In genomic region chr13:37769078-37769477, GRCh38 we compare ENCODE assay signal across 18 cellular contexts.
DNase-seq lines count a peak whose midpoint lies in the region; ATAC-seq and TF ChIP-seq lines count a peak whose summit lies in the region.
"Had no signal": no experiment of that assay in that cellular context is flagged by ENCODE, and none has a peak within 500 bp of the region (broad histone marks: within the 10 kb centered on the region; RNA-seq: fewer than 3 reads in every experiment).

No MANE protein-coding gene starts in this region.

- H4K20me1 ChIP-seq in SK-N-SH (ENCODE audit: insufficient read depth) (no peaks in the 10 kb centered on the region), OCI-LY3 (ENCODE audit: insufficient read depth, low read length) (no peaks in the 10 kb centered on the region), smooth muscle cell (ENCODE audit: low read depth) (no peaks in the 10 kb centered on the region)

- no peaks in the 10 kb centered on the region for H3K9me3 ChIP-seq in SK-N-SH
- no peaks in the 10 kb centered on the region for H3K9me3 ChIP-seq in OCI-LY3 (ENCODE audit: insufficient read depth, low read length)
- no peaks in the 10 kb centered on the region for H3K9me3 ChIP-seq in endodermal cell (ENCODE audit: control insufficient read depth, low read length)
- H3K9me3 ChIP-seq in smooth muscle cell (replicated peaks; ENCODE audit: low read depth), result no peaks in the 10 kb centered on the region
- H3K9me3 ChIP-seq: prostate gland, uterus had no signal

- peaks cover 15% of the 10 kb centered on the region for H3K4me1 Mint-ChIP-seq in endodermal cell
- H3K4me1 Mint-ChIP-seq: activated CD4-positive, alpha-beta T cell treated with anti-CD3 and anti-CD28 coated beads, Interleukin-2, amount 10 ng/mL, durations not matched to agents 24 days and 14 days; T-helper 17 cell had no signal

- H3K36me3 ChIP-seq in SK-N-SH (replicated peaks in 1 of 2; ENCODE audit: control insufficient read depth in 1 of 2, insufficient read depth in 2 of 2, low read length in 1 of 2), result no peaks in the 10 kb centered on the region
- H3K36me3 ChIP-seq in OCI-LY3 (replicated peaks; ENCODE audit: low read depth, low read length), result no peaks in the 10 kb centered on the region
- H3K36me3 ChIP-seq in endodermal cell (ENCODE audit: control insufficient read depth, insufficient read depth, low read length), result no peaks in the 10 kb centered on the region
- H3K36me3 ChIP-seq in smooth muscle cell (ENCODE audit: low read depth), result no peaks in the 10 kb centered on the region
- H3K36me3 ChIP-seq: prostate gland, uterus had no signal

- TF ChIP-seq RAD21 in SK-N-SH (IDR thresholded peaks at IDR 0.05; ENCODE audit: low read length), result peak; percentile 39; the same call in 1 of the 2 replicates

- no peak overlapping the region for H3K27ac Mint-ChIP-seq in endodermal cell
- H3K27ac Mint-ChIP-seq: activated CD4-positive, alpha-beta T cell treated with anti-CD3 and anti-CD28 coated beads, Interleukin-2, amount 10 ng/mL, durations not matched to agents 24 days and 14 days; activated T-helper 2 cell treated with anti-CD3 and anti-CD28 coated beads, Interferon-gamma antibody, Interleukin-2, Interleukin-4, amounts not matched to agents 10 μg/mL and 5 μg/mL and 100 μg/mL, durations not matched to agents 14 hours and 24 hours and 36 hours; T-helper 17 cell had no signal

- TF ChIP-seq CTCF in SK-N-SH (IDR thresholded peaks at IDR 0.05), result peak; percentile 23
- TF ChIP-seq CTCF in OCI-LY3 (IDR thresholded peaks at IDR 0.05; ENCODE audit: low read depth, low read length), result peak; percentile 42
- TF ChIP-seq CTCF in endodermal cell (conservative IDR thresholded peaks at IDR 0.05), result peak; percentile 60
- peak; percentile 25 for TF ChIP-seq CTCF in smooth muscle cell (IDR thresholded peaks at IDR 0.05; ENCODE audit: borderline replicate concordance, insufficient read depth, poor library complexity, severe bottlenecking)

- H2AFZ ChIP-seq in SK-N-SH (ENCODE audit: low read depth) (no peak overlapping the region), OCI-LY3 (ENCODE audit: low read depth, low read length) (no peak overlapping the region), smooth muscle cell (ENCODE audit: low read depth) (no peak overlapping the region)

- CTCF ChIA-PET in SK-N-SH (lab: Yijun Ruan, JAX), result interaction anchor here (1.0 to 1.8 kb wide), 2 partner anchors 277 to 813 kb away, joined by 3 to 5 read pairs; no protein-coding TSS in a partner anchor

- H3K27ac ChIP-seq in SK-N-SH (ENCODE audit: low read depth in 2 of 2, low read length in 1 of 2), result no peak overlapping the region
- no peak overlapping the region for H3K27ac ChIP-seq in OCI-LY3 (ENCODE audit: low read length)
- no peak overlapping the region for H3K27ac ChIP-seq in endodermal cell (ENCODE audit: low read depth, low read length)
- no peak overlapping the region for H3K27ac ChIP-seq in smooth muscle cell (ENCODE audit: low read depth)
- H3K27ac ChIP-seq: prostate gland, uterus had no signal

- TF ChIP-seq EP300 in SK-N-SH (IDR thresholded peaks at IDR 0.05; ENCODE audit: borderline replicate concordance in 1 of 2, low read depth in 1 of 2, low read length in 1 of 2), result no peak

- H3K9ac ChIP-seq in SK-N-SH (no peak overlapping the region), OCI-LY3 (ENCODE audit: low read length) (no peak overlapping the region), endodermal cell (ENCODE audit: extremely low read depth, low read length, poor library complexity, severe bottlenecking) (no peak overlapping the region), smooth muscle cell (ENCODE audit: low read depth) (no peak overlapping the region)

- H3K4me3 ChIP-seq in SK-N-SH (ENCODE audit: low read depth in 2 of 2, low read length in 1 of 2) (no peak overlapping the region), OCI-LY3 (ENCODE audit: low read length) (no peak overlapping the region), endodermal cell (ENCODE audit: low read length) (no peak overlapping the region), smooth muscle cell (no peak overlapping the region)
- H3K4me3 ChIP-seq: prostate gland, uterus had no signal

- no peaks in the 10 kb centered on the region for H3K36me3 Mint-ChIP-seq in endodermal cell (ENCODE audit: low read depth)

- no peaks in the 10 kb centered on the region for H3K27me3 Mint-ChIP-seq in endodermal cell (ENCODE audit: insufficient read depth)
- H3K27me3 Mint-ChIP-seq: activated CD4-positive, alpha-beta T cell treated with anti-CD3 and anti-CD28 coated beads, Interleukin-2, amount 10 ng/mL, durations not matched to agents 24 days and 14 days; T-helper 17 cell had no signal

- H3K79me2 ChIP-seq in SK-N-SH (ENCODE audit: insufficient read depth) (no peaks in the 10 kb centered on the region), OCI-LY3 (ENCODE audit: low read length) (no peaks in the 10 kb centered on the region), smooth muscle cell (ENCODE audit: low read depth) (no peaks in the 10 kb centered on the region)

- H3K4me3 Mint-ChIP-seq in endodermal cell, result no peak overlapping the region
- H3K4me3 Mint-ChIP-seq: activated CD4-positive, alpha-beta T cell treated with anti-CD3 and anti-CD28 coated beads, Interleukin-2, amount 10 ng/mL, durations not matched to agents 24 days and 14 days; T-helper 17 cell had no signal

- no peaks in the 10 kb centered on the region for H3K27me3 ChIP-seq in SK-N-SH (ENCODE audit: insufficient read depth)
- no peaks in the 10 kb centered on the region for H3K27me3 ChIP-seq in OCI-LY3 (ENCODE audit: low read depth, low read length)
- no peaks in the 10 kb centered on the region for H3K27me3 ChIP-seq in endodermal cell (ENCODE audit: control insufficient read depth, insufficient read depth, low read length, poor library complexity, severe bottlenecking)
- H3K27me3 ChIP-seq in smooth muscle cell (ENCODE audit: low read depth), result no peaks in the 10 kb centered on the region
- H3K27me3 ChIP-seq: uterus had no signal

- DNase-seq in SK-N-SH (no peak), endodermal cell (no peak), smooth muscle cell (lab: John Stamatoyannopoulos, UW; ENCODE audit: unreplicated experiment) (no peak), NCI-H187 treated with DMSO at 0.1 percent for 48 hours (lab: John Stamatoyannopoulos, UW) (no peak), mucosa of gallbladder (ENCODE audit: low spot score) (no peak), 8988T (no peak)
- DNase-seq: activated CD4-positive, alpha-beta T cell treated with anti-CD3 and anti-CD28 coated beads, Interleukin-2, amount 10 ng/mL, durations not matched to agents 24 days and 14 days; AML-193; EL; midbrain; NCI-H1930; stimulated activated CD4-positive, alpha-beta T cell treated with anti-CD3 and anti-CD28 coated beads, Interleukin-1b, Interleukin-23, amount 100 ng/mL, for 48 hours; T-helper 17 cell; uterus had no signal

- H3K4me2 ChIP-seq in SK-N-SH (no peak overlapping the region), OCI-LY3 (ENCODE audit: low read length) (0 out of 2 replicates have a peak overlapping the region, but pooled peaks have one; percentile 5), smooth muscle cell (no peak overlapping the region)

- H3K9me2 ChIP-seq in SK-N-SH, result no peaks in the 10 kb centered on the region

- no peaks in the 10 kb centered on the region for H3F3A ChIP-seq in SK-N-SH (replicated peaks; ENCODE audit: insufficient read depth)
- H3F3A ChIP-seq in smooth muscle cell (ENCODE audit: low read depth), result no peaks in the 10 kb centered on the region

- H3K4me1 ChIP-seq in SK-N-SH (ENCODE audit: control insufficient read depth in 1 of 2, insufficient read depth in 2 of 2, low read depth in 1 of 2, low read length in 1 of 2) (no peaks in the 10 kb centered on the region), OCI-LY3 (ENCODE audit: low read length) (peaks cover 5% of the 10 kb centered on the region), endodermal cell (ENCODE audit: control insufficient read depth, insufficient read depth, low read length) (no peaks in the 10 kb centered on the region), smooth muscle cell (ENCODE audit: low read depth) (no peaks in the 10 kb centered on the region)
- H3K4me1 ChIP-seq: prostate gland had no signal

- ATAC-seq in SK-N-SH treated with all-trans-retinoic acid at 6 μM for 48 hours, result no peak
- ATAC-seq: T-helper 17 cell had no signal

- POLR2A ChIA-PET in SK-N-SH (lab: Yijun Ruan, JAX), result no interaction called here

- H3K9me3 Mint-ChIP-seq in endodermal cell, result no peaks in the 10 kb centered on the region
- H3K9me3 Mint-ChIP-seq: activated CD4-positive, alpha-beta T cell treated with anti-CD3 and anti-CD28 coated beads, Interleukin-2, amount 10 ng/mL, durations not matched to agents 24 days and 14 days; activated T-helper 2 cell treated with anti-CD3 and anti-CD28 coated beads, Interferon-gamma antibody, Interleukin-2, Interleukin-4, amounts not matched to agents 10 μg/mL and 5 μg/mL and 100 μg/mL, durations not matched to agents 14 hours and 24 hours and 36 hours had no signal

- 6% methylated on average over 2 of the region's 2 CpGs for WGBS in SK-N-SH (ENCODE audit: low lambda C conversion rate)
- WGBS in endodermal cell (ENCODE audit: insufficient coverage in 1 of 2, insufficient read length in 1 of 2), 2 experiments, result 92% methylated on average over 2 of the region's 2 CpGs; no CpG with 5 or more reads in 1 of the 2 experiments
- 81% methylated on average over 2 of the region's 2 CpGs for WGBS in smooth muscle cell (ENCODE audit: low lambda C conversion rate)

TF ChIP-seq in SK-N-SH, 30 proteins besides CTCF, POLR2A, EP300 and RAD21 (continues in another document):
- TF ChIP-seq EZH2phosphoT487 (IDR thresholded peaks at IDR 0.05; ENCODE audit: borderline replicate concordance, low read depth) (no peak), MEF2A (IDR thresholded peaks at IDR 0.05; ENCODE audit: borderline replicate concordance, low read depth) (no peak), USF1 (IDR thresholded peaks at IDR 0.05; ENCODE audit: borderline replicate concordance, low read depth) (no peak)

TF ChIP-seq in SK-N-SH treated with all-trans-retinoic acid at 6 μM for 48 hours, 23 proteins besides CTCF, POLR2A, EP300 and RAD21 (continues in another document):
- TF ChIP-seq BACH2 (CRISPR knock-in tag; IDR thresholded peaks at IDR 0.05; ENCODE audit: borderline replicate concordance) (no peak), TCF4 (CRISPR knock-in tag; IDR thresholded peaks at IDR 0.05; ENCODE audit: borderline replicate concordance) (no peak), TOX (CRISPR knock-in tag; IDR thresholded peaks at IDR 0.05; ENCODE audit: borderline replicate concordance) (no peak), ZNF565 (CRISPR knock-in tag; conservative IDR thresholded peaks at IDR 0.05; ENCODE audit: low read depth) (no peak)
